ENCODE assay signal across 8 cellular contexts in genomic region chr3:25664066-25664809, GRCh38. TPM values are rescaled to one million over a fixed set of nuclear protein-coding genes. Genes with fewer than 3 reads are reported as not detected.
DNase-seq lines count a peak whose midpoint lies in the region; ATAC-seq, FAIRE-seq and TF ChIP-seq lines count a peak whose summit lies in the region.

No MANE protein-coding gene starts in this region.

- H3K4me3 ChIP-seq in Caco-2 (ENCODE audit: low read depth, low read length): peak overlapping the region; percentile 86
- peak overlapping the region; percentile 94 for H3K4me3 ChIP-seq in HUES48 (ENCODE audit: low read depth, low read length)
- H3K4me3 ChIP-seq in HepG2 (replicated peaks in 1 of 3; ENCODE audit: insufficient read depth in 1 of 3, low read depth in 2 of 3, low read length in 3 of 3): peak overlapping the region; percentile 71 to 93 (median 89)

- CTCF ChIA-PET in Caco-2 (lab: Charles Lee): no interaction called here
- CTCF ChIA-PET in HepG2 (lab: Yijun Ruan, JAX; ENCODE audit: low intra/inter-chr PET ratio, low total read pairs): no interaction called here

- no peaks in the 10 kb centered on the region for H3K9me3 Mint-ChIP-seq in Caco-2 (ENCODE audit: unreplicated experiment)

- intact Hi-C loops in Caco-2 (cut with micrococcal nuclease; ENCODE audit: unreplicated experiment) (loop anchor here (1.0 to 5.0 kb wide), 4 partner anchors 16 to 193 kb away; partner anchors contain the start of gene NGLY1), HepG2 (cut with micrococcal nuclease; ENCODE audit: unreplicated experiment) (loop anchor here (2.0 to 10.0 kb wide), 2 partner anchors 61 to 125 kb away; no protein-coding TSS in a partner anchor)

- H3K36me3 ChIP-seq in Caco-2 (ENCODE audit: control insufficient read depth, insufficient read depth, low read length) (no peaks in the 10 kb centered on the region), HUES48 (ENCODE audit: control insufficient read depth, insufficient read depth, low read length) (no peaks in the 10 kb centered on the region), HepG2 (replicated peaks in 1 of 2; ENCODE audit: control insufficient read depth in 1 of 2, insufficient read depth in 2 of 2, low read length in 2 of 2) (no peaks in the 10 kb centered on the region)

- H3K9me3 ChIP-seq in Caco-2 (no peaks in the 10 kb centered on the region), HUES48 (ENCODE audit: control insufficient read depth, insufficient read depth, low read length) (no peaks in the 10 kb centered on the region), HepG2 (ENCODE audit: low read length) (no peaks in the 10 kb centered on the region)

- H3K4me2 ChIP-seq in HepG2 (ENCODE audit: low read depth, low read length): peak overlapping the region; percentile 93

- peaks cover 7% of the 10 kb centered on the region for H3K4me1 Mint-ChIP-seq in Caco-2 (ENCODE audit: low read depth, unreplicated experiment)

- H4K20me1 ChIP-seq in HepG2 (ENCODE audit: insufficient read depth, low read length): peaks cover 26% of the 10 kb centered on the region

- DNase-seq in Caco-2 (peak; percentile 64 to 72), HepG2 (ENCODE audit: low spot score) (peak; percentile 29), superior temporal gyrus (ENCODE audit: extremely low spot score) (no peak)
- peak; percentile 76 for DNase-seq in activated CD4-positive, alpha-beta T cell treated with anti-CD3 and anti-CD28 coated beads for 48 hours
- peak; percentile 72 for DNase-seq in stimulated activated CD4-positive, alpha-beta T cell treated with anti-CD3 and anti-CD28 coated beads, Interleukin-4, amount 100 ng/mL, for 24 hours

- TF ChIP-seq CTCF in Caco-2 (IDR thresholded peaks at IDR 0.05; ENCODE audit: insufficient read depth in 1 of 2, low read depth in 1 of 2, low read length in 1 of 2, severe bottlenecking in 1 of 2, unreplicated experiment in 1 of 2) (no peak), HepG2 (CRISPR knock-in tag; IDR thresholded peaks at IDR 0.05) (no peak)

- no peak for FAIRE-seq in HepG2 (lab: Jason Lieb, UNC)

- TF ChIP-seq EP300 in HepG2 (IDR thresholded peaks at IDR 0.05; ENCODE audit: low read depth in 2 of 2, low read length in 2 of 2) (no peak), HepG2 (CRISPR knock-in tag; IDR thresholded peaks at IDR 0.05; ENCODE audit: borderline replicate concordance) (no peak)

- peaks cover 48% of the 10 kb centered on the region for H3K79me2 ChIP-seq in HepG2 (ENCODE audit: insufficient read depth, low read length)

- no TSS peak for BruUV-seq in Caco-2 (replicated peaks; lab: Mats Ljungman, UMichigan)
- TSS peak; percentile 47 for BruUV-seq in HepG2 (replicated peaks; lab: Mats Ljungman, UMichigan)

- ATAC-seq in GM21360 (IDR thresholded peaks at IDR 0.05; ENCODE audit: unreplicated experiment) (peak; percentile 34), HepG2 (peak; percentile 66)

- 0 out of 2 replicates have a peak, but pooled peaks have one; percentile 13 for TF ChIP-seq RAD21 in HepG2 (CRISPR knock-in tag; IDR thresholded peaks at IDR 0.05)

- H3K27ac ChIP-seq in HUES48 (ENCODE audit: low read depth, low read length): peak overlapping the region; percentile 95
- H3K27ac ChIP-seq in cingulate gyrus (ENCODE audit: low read depth, low read length): peak overlapping the region; percentile 98
- H3K27ac ChIP-seq in HepG2 (ENCODE audit: extremely low read length, insufficient read depth, low read length): peak overlapping the region; percentile 93

- TF ChIP-seq POLR2A in HepG2 (IDR thresholded peaks at IDR 0.05; ENCODE audit: insufficient read depth in 1 of 2, low read depth in 2 of 2, low read length in 2 of 2): peak in 1 of 2 experiments; percentile 14; a peak in 1 of 4 replicates

- H3K9ac ChIP-seq in HUES48 (ENCODE audit: low read depth, low read length) (peak overlapping the region; percentile 92), HepG2 (ENCODE audit: insufficient read depth, low read depth, low read length) (peak overlapping the region; percentile 87)

- under 1% methylated on average over 21 of the region's 106 CpGs for WGBS in HepG2 (ENCODE audit: low lambda C conversion rate)

- in situ Hi-C loops in HepG2 (cut with HindIII; ENCODE audit: extremely low pct_ligation_motif_present, low pct_unique_long_range_greater_than_20kb): loop anchor here (25.0 kb wide), 1 partner anchor 123 kb away; the partner anchor contains the start of genes NGLY1 and OXSM

- H3K4me3 Mint-ChIP-seq in Caco-2 (ENCODE audit: unreplicated experiment): peak overlapping the region; percentile 94

- H2AFZ ChIP-seq in HepG2 (ENCODE audit: low read length): no peak overlapping the region

- POLR2A ChIA-PET in Caco-2 (lab: Charles Lee): interaction anchor here (0.6 to 1.0 kb wide), 2 partner anchors 119 to 221 kb away, joined by 5 to 23 read pairs; partner anchors contain the start of gene NGLY1
- POLR2A ChIA-PET in HepG2 (lab: Yijun Ruan, JAX): no interaction called here

- H3K27me3 Mint-ChIP-seq in Caco-2 (ENCODE audit: insufficient read depth, unreplicated experiment): peaks cover 6% of the 10 kb centered on the region

- H3K27me3 ChIP-seq in Caco-2 (replicated peaks; ENCODE audit: control insufficient read depth, insufficient read depth, low read length) (no peaks in the 10 kb centered on the region), HUES48 (ENCODE audit: control insufficient read depth, insufficient read depth, low read length) (no peaks in the 10 kb centered on the region), HepG2 (ENCODE audit: control insufficient read depth in 1 of 2, insufficient read depth in 2 of 2, low read length in 2 of 2) (no peaks in the 10 kb centered on the region; a peak in 1 of 5 replicates)

- peaks cover 14% of the 10 kb centered on the region for H3K36me3 Mint-ChIP-seq in Caco-2 (ENCODE audit: insufficient read depth, unreplicated experiment)

- H3K27ac Mint-ChIP-seq in Caco-2 (ENCODE audit: unreplicated experiment): peak overlapping the region; percentile 99

- H3K4me1 ChIP-seq in Caco-2 (no peaks in the 10 kb centered on the region), HUES48 (ENCODE audit: control insufficient read depth, insufficient read depth, low read length) (peaks cover 33% of the 10 kb centered on the region), HepG2 (ENCODE audit: insufficient read depth, low read length) (peaks cover 46% of the 10 kb centered on the region)

TF ChIP-seq in HepG2, 621 proteins besides CTCF, POLR2A, EP300 and RAD21 (continues in another document):
- TF ChIP-seq DDIT3 (CRISPR knock-in tag; IDR thresholded peaks at IDR 0.05): no peak
- TF ChIP-seq PBX2 (CRISPR knock-in tag; IDR thresholded peaks at IDR 0.05): no peak
- TF ChIP-seq NFKBIZ (CRISPR knock-in tag; IDR thresholded peaks at IDR 0.05): no peak
- TF ChIP-seq U2AF2 (IDR thresholded peaks at IDR 0.05; ENCODE audit: low read depth, low read length): no peak
- TF ChIP-seq SALL2 (CRISPR knock-in tag; IDR thresholded peaks at IDR 0.05): no peak
- TF ChIP-seq TFAP4 (IDR thresholded peaks at IDR 0.05; ENCODE audit: borderline replicate concordance, low read depth): no peak
- 0 out of 2 replicates have a peak, but pooled peaks have one; percentile 5 for TF ChIP-seq CCDC6 (CRISPR knock-in tag; IDR thresholded peaks at IDR 0.05)
- TF ChIP-seq CHD4 (IDR thresholded peaks at IDR 0.05; ENCODE audit: borderline replicate concordance, low read length): no peak
- no peak for TF ChIP-seq SP140L (CRISPR knock-in tag; IDR thresholded peaks at IDR 0.05; ENCODE audit: borderline replicate concordance)

RNA-seq across cellular contexts. Expression of gene TOP2B, which starts 0.5 kb away (rescaled TPM):
- total RNA-seq in Caco-2 (2022): 82.4 and 83.1 TPM in 2 replicates
- total RNA-seq in HepG2 (2016; rRNA removed; fragmentation: Illumina TruSeq; extraction: Trizol): 88.1 and 140 TPM in 2 replicates
- total RNA-seq in HepG2 (2016; cell fraction: cytosol; rRNA removed; fragmentation: Illumina TruSeq; extraction: Trizol; ENCODE audit: low read depth): 5.7 and 6.6 TPM in 2 replicates
- 85.6 and 135 TPM in 2 replicates for total RNA-seq in HepG2 (2016; cell fraction: insoluble cytoplasmic fraction; rRNA removed; fragmentation: Illumina TruSeq; extraction: Trizol)
- 21.7 and 22.0 TPM in 2 replicates for total RNA-seq in HepG2 (2016; cell fraction: membrane; rRNA removed; fragmentation: Illumina TruSeq; extraction: Trizol)
- total RNA-seq in HepG2 (2016; cell fraction: nucleus; rRNA removed; fragmentation: Illumina TruSeq; extraction: Trizol): 78.5 and 79.6 TPM in 2 replicates
- 20.3 and 27.6 TPM in 2 replicates for polyA plus RNA-seq in HepG2 (2011; rRNA removed)
- polyA plus RNA-seq in HepG2 (2011; cell fraction: cytosol; rRNA removed): 7.3 and 13.7 TPM in 2 replicates
- 13.3 and 17.5 TPM in 2 replicates for polyA plus RNA-seq in HepG2 (2011; cell fraction: nucleus; rRNA removed)
- 38.5 and 59.6 TPM in 2 replicates for polyA plus RNA-seq in HepG2 (2012)
- 2.3 and 2.5 TPM in 2 replicates for polyA plus RNA-seq in HepG2 (2016; cell fraction: cytosol; fragmentation: Illumina TruSeq; extraction: Trizol; ENCODE audit: low read depth)
- polyA plus RNA-seq in HepG2 (2016; cell fraction: insoluble cytoplasmic fraction; fragmentation: Illumina TruSeq; extraction: Trizol; ENCODE audit: low read depth): 113 and 114 TPM in 2 replicates
- 7.9 and 9.4 TPM in 2 replicates for polyA plus RNA-seq in HepG2 (2016; cell fraction: membrane; fragmentation: Illumina TruSeq; extraction: Trizol; ENCODE audit: low read depth)
- polyA plus RNA-seq in HepG2 (2016; cell fraction: nucleus; fragmentation: Illumina TruSeq; extraction: Trizol; ENCODE audit: insufficient read depth, low read depth): 84.6 and 86.1 TPM in 2 replicates
- 10.0 and 13.4 TPM in 2 replicates for polyA minus RNA-seq in HepG2 (2011; rRNA and poly(A)+ RNA removed; ENCODE audit: low replicate concordance)
- polyA minus RNA-seq in HepG2 (2011; cell fraction: cytosol; rRNA and poly(A)+ RNA removed): 32.4 and 35.7 TPM in 2 replicates
- polyA minus RNA-seq in HepG2 (2011; cell fraction: nucleus; rRNA and poly(A)+ RNA removed): 94.6 and 94.9 TPM in 2 replicates
